In the genomic region with DNA sequence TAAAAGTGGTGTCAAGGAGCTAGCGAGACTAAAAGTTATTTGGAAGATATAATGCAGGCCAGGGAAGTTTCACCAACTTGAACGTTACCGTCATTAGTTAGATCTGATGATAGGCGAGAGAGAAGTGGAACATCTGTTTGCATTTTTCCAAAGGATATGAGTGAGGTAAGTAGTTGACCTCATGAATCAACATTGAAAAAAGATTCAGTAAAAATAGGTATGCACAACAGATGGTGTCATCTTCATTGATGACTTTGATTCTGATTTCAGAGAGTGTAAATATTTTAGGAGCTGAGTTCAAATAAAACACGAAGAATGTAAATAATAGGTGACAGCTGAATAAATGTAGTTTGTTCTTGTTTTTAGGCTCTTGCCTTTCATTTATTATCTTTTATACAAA, we compare ENCODE assay signal across 16 cellular contexts.
"Had no signal": no experiment of that assay in that cellular context is flagged by ENCODE, and none has a peak within 500 bp of the region (broad histone marks: within the 10 kb centered on the region; RNA-seq: fewer than 3 reads in every experiment).

No MANE protein-coding gene starts in this region.

- H3K36me3 Mint-ChIP-seq: memory B cell; naive thymus-derived CD8-positive, alpha-beta T cell; stimulated activated effector memory CD8-positive, alpha-beta T cell treated with anti-CD3 and anti-CD28 coated beads, Interleukin-12 subunit alpha, Interleukin-12 subunit beta, amount 100 ng/mL, for 72 hours had no signal

- H3K4me1 Mint-ChIP-seq: central memory CD8-positive, alpha-beta T cell; memory B cell; naive thymus-derived CD8-positive, alpha-beta T cell; stimulated activated effector memory CD8-positive, alpha-beta T cell treated with anti-CD3 and anti-CD28 coated beads, Interleukin-12 subunit alpha, Interleukin-12 subunit beta, amount 100 ng/mL, for 72 hours had no signal

- H3K4me3 Mint-ChIP-seq: activated T-helper 1 cell treated with anti-CD3 and anti-CD28 coated beads, Interleukin-12 subunit alpha, Interleukin-12 subunit beta, Interleukin-2, Interleukin-4 antibody, amounts not matched to agents 30 ng/mL and 10 ng/mL and 1 ng/mL, durations not matched to agents 14 hours and 24 hours and 36 hours; central memory CD8-positive, alpha-beta T cell; memory B cell; naive thymus-derived CD8-positive, alpha-beta T cell; stimulated activated effector memory CD8-positive, alpha-beta T cell treated with anti-CD3 and anti-CD28 coated beads, Interleukin-12 subunit alpha, Interleukin-12 subunit beta, amount 100 ng/mL, for 72 hours had no signal

- H3K27ac Mint-ChIP-seq: activated T-helper 1 cell treated with anti-CD3 and anti-CD28 coated beads, Interleukin-12 subunit alpha, Interleukin-12 subunit beta, Interleukin-2, Interleukin-4 antibody, amounts not matched to agents 30 ng/mL and 10 ng/mL and 1 ng/mL, durations not matched to agents 14 hours and 24 hours and 36 hours; memory B cell; naive thymus-derived CD8-positive, alpha-beta T cell; stimulated activated effector memory CD8-positive, alpha-beta T cell treated with anti-CD3 and anti-CD28 coated beads, Interleukin-12 subunit alpha, Interleukin-12 subunit beta, amount 100 ng/mL, for 72 hours had no signal

- ATAC-seq: activated CD4-positive, CD25-positive, alpha-beta regulatory T cell treated with anti-CD3 and anti-CD28 coated beads, Interleukin-2, amount 50 U/mL, for 24 hours; left ventricle myocardium superior; naive thymus-derived CD8-positive, alpha-beta T cell; stimulated activated effector memory CD8-positive, alpha-beta T cell treated with anti-CD3 and anti-CD28 coated beads, Interleukin-12 subunit alpha, Interleukin-12 subunit beta, amount 100 ng/mL, for 72 hours; upper lobe of right lung had no signal

- DNase-seq: activated CD4-positive, alpha-beta T cell treated with anti-CD3 and anti-CD28 coated beads, Interleukin-2, amount 50 U/mL, for 1 hour; activated naive CD4-positive, alpha-beta T cell; anterior cingulate cortex; brain microvascular endothelial cell; cortex of kidney; effector memory CD4-positive, alpha-beta T cell; foreskin fibroblast; hypothalamus; left ventricle myocardium superior; naive thymus-derived CD8-positive, alpha-beta T cell; upper lobe of right lung had no signal

- H3K27me3 Mint-ChIP-seq: central memory CD8-positive, alpha-beta T cell; memory B cell; naive thymus-derived CD8-positive, alpha-beta T cell had no signal

- H3K9me3 Mint-ChIP-seq: activated T-helper 1 cell treated with anti-CD3 and anti-CD28 coated beads, Interleukin-12 subunit alpha, Interleukin-12 subunit beta, Interleukin-2, Interleukin-4 antibody, amounts not matched to agents 30 ng/mL and 10 ng/mL and 1 ng/mL, durations not matched to agents 14 hours and 24 hours and 36 hours had no signal
